28 cellular contexts compared by ENCODE assay signal in genomic region chrX:132263127-132263526, GRCh38.
"Had no signal": no experiment of that assay in that cellular context is flagged by ENCODE, and none has a peak within 500 bp of the region (broad histone marks: within the 10 kb centered on the region; RNA-seq: fewer than 3 reads in every experiment).

No MANE protein-coding gene starts in this region.

- DNase-seq: colonic mucosa; cortex of kidney; dermis blood vessel endothelial cell; dorsolateral prefrontal cortex; effector CD4-positive, alpha-beta T cell; effector CD8-positive, alpha-beta T cell; effector memory CD4-positive, alpha-beta T cell; effector memory CD8-positive, alpha-beta T cell; endodermal cell; erythroblast; esophagus squamous epithelium; foreskin fibroblast; foreskin keratinocyte; foreskin melanocyte; gastrocnemius medialis; glutamatergic neuron; head of caudate nucleus; heart left ventricle; heart right ventricle had no signal

- H3K36me3 ChIP-seq: colonic mucosa, esophagus muscularis mucosa, esophagus squamous epithelium, gastrocnemius medialis, gastroesophageal sphincter, heart left ventricle, heart right ventricle had no signal

- H3K27ac ChIP-seq: colonic mucosa, coronary artery, dorsolateral prefrontal cortex, epithelial cell of prostate, esophagus muscularis mucosa, esophagus squamous epithelium, foreskin keratinocyte, gastrocnemius medialis, gastroesophageal sphincter, heart left ventricle, heart right ventricle, hepatocyte had no signal

- H3K4me2 ChIP-seq: hepatocyte had no signal

- H3K9me3 Mint-ChIP-seq: dendritic cell treated with granulocyte-macrophage colony-stimulating factor and Interleukin-4, amounts not matched to agents 40 ng/mL and 50 ng/mL, for 4 days; effector memory CD8-positive, alpha-beta T cell; endodermal cell had no signal

- H2AFZ ChIP-seq: hepatocyte had no signal

- H3K27me3 Mint-ChIP-seq: dendritic cell treated with granulocyte-macrophage colony-stimulating factor and Interleukin-4, amounts not matched to agents 40 ng/mL and 50 ng/mL, for 4 days; effector memory CD8-positive, alpha-beta T cell had no signal

- H3K27me3 ChIP-seq: colonic mucosa, esophagus muscularis mucosa, esophagus squamous epithelium, foreskin keratinocyte, gastrocnemius medialis, gastroesophageal sphincter, hepatocyte had no signal

- H3K27ac Mint-ChIP-seq: dendritic cell treated with granulocyte-macrophage colony-stimulating factor and Interleukin-4, amounts not matched to agents 40 ng/mL and 50 ng/mL, for 4 days; effector memory CD8-positive, alpha-beta T cell; endodermal cell had no signal

- FAIRE-seq: endometrium, endothelial cell of umbilical vein had no signal

- H3K9me3 ChIP-seq: colonic mucosa, esophagus muscularis mucosa, esophagus squamous epithelium, gastrocnemius medialis, gastroesophageal sphincter, heart left ventricle had no signal

- H3K4me3 ChIP-seq: colonic mucosa, coronary artery, dorsolateral prefrontal cortex, esophagus muscularis mucosa, esophagus squamous epithelium, gastrocnemius medialis, gastroesophageal sphincter, heart left ventricle, heart right ventricle, hepatocyte had no signal

- ATAC-seq: effector memory CD8-positive, alpha-beta T cell; esophagus mucosa; foreskin keratinocyte; gastrocnemius medialis; gastroesophageal sphincter; heart left ventricle; heart right ventricle had no signal

- H3K4me3 Mint-ChIP-seq: dendritic cell treated with granulocyte-macrophage colony-stimulating factor and Interleukin-4, amounts not matched to agents 40 ng/mL and 50 ng/mL, for 4 days; effector memory CD8-positive, alpha-beta T cell; endodermal cell had no signal

- H3K4me1 ChIP-seq: colonic mucosa, esophagus muscularis mucosa, foreskin keratinocyte, gastrocnemius medialis, gastroesophageal sphincter, heart left ventricle, heart right ventricle had no signal

- H3K79me2 ChIP-seq: hepatocyte had no signal
